In genomic region chr19:48455171-48455907, GRCh38 we compare ENCODE assay signal across 23 cellular contexts. TPM values are rescaled to one million over a fixed set of nuclear protein-coding genes. Genes with fewer than 3 reads are reported as not detected.
A peak's percentile ranks its signal among the peaks of the same experiment; 100 is the strongest.
DNase-seq lines count a peak whose midpoint lies in the region; ATAC-seq lines count a peak whose summit lies in the region.
"Had no signal": no experiment of that assay in that cellular context is flagged by ENCODE, and none has a peak within 500 bp of the region (broad histone marks: within the 10 kb centered on the region; RNA-seq: fewer than 3 reads in every experiment).

Gene KCNJ14 (plus strand): TSS chr19:48455574. CDS start chr19:48461725, 6,151 bp downstream.

- peak within 1 kb of the TSS; percentile 41 for H3K27ac Mint-ChIP-seq in activated T-cell treated with anti-CD3 and anti-CD28 coated beads, Interleukin-2, amount 50 U/mL, for 24 hours
- peak within 1 kb of the TSS; percentile 51 for H3K27ac Mint-ChIP-seq in T-helper 17 cell
- H3K27ac Mint-ChIP-seq: H9 had no signal

- H3K27me3 Mint-ChIP-seq in activated T-cell treated with anti-CD3 and anti-CD28 coated beads, Interleukin-2, amount 50 U/mL, for 24 hours, result no peaks in the 10 kb centered on the region
- no peaks in the 10 kb centered on the region for H3K27me3 Mint-ChIP-seq in T-helper 17 cell

- no peaks in the 10 kb centered on the region for H3K9me3 ChIP-seq in T-helper 17 cell (ENCODE audit: control insufficient read depth, low read length, poor library complexity, severe bottlenecking)
- H3K9me3 ChIP-seq: A549, mucosa of descending colon, Peyer's patch, transverse colon had no signal

- peaks cover 90% of the 10 kb centered on the region for H3K36me3 Mint-ChIP-seq in activated T-cell treated with anti-CD3 and anti-CD28 coated beads, Interleukin-2, amount 50 U/mL, for 24 hours (ENCODE audit: low read depth)
- H3K36me3 Mint-ChIP-seq in T-helper 17 cell (ENCODE audit: low read depth), result peaks cover 5% of the 10 kb centered on the region

- H3K9me3 Mint-ChIP-seq in activated T-cell treated with anti-CD3 and anti-CD28 coated beads, Interleukin-2, amount 50 U/mL, for 24 hours, result no peaks in the 10 kb centered on the region
- H3K9me3 Mint-ChIP-seq: H9 had no signal

- H3K4me3 Mint-ChIP-seq in activated T-cell treated with anti-CD3 and anti-CD28 coated beads, Interleukin-2, amount 50 U/mL, for 24 hours, result no peak within 1 kb of the TSS
- H3K4me3 Mint-ChIP-seq in T-helper 17 cell, result no peak within 1 kb of the TSS
- H3K4me3 Mint-ChIP-seq: H9 had no signal

- peaks cover 8% of the 10 kb centered on the region for H3K4me1 Mint-ChIP-seq in activated T-cell treated with anti-CD3 and anti-CD28 coated beads, Interleukin-2, amount 50 U/mL, for 24 hours (ENCODE audit: low read depth)
- peaks cover 5% of the 10 kb centered on the region for H3K4me1 Mint-ChIP-seq in T-helper 17 cell

- no peak for DNase-seq in activated T-cell treated with anti-CD3 and anti-CD28 coated beads, Interleukin-2, amount 50 U/mL, for 24 hours
- no peak for DNase-seq in activated T-cell treated with anti-CD3 and anti-CD28 coated beads, Interleukin-2, amount 50 U/mL, for 1 hour
- DNase-seq in T-helper 17 cell (no peak), medulla oblongata (ENCODE audit: extremely low spot score) (peak; percentile 42), putamen (ENCODE audit: low spot score) (peak; percentile 37), ureter (ENCODE audit: low spot score) (no peak)
- DNase-seq: activated CD4-positive, alpha-beta T cell treated with anti-CD3 and anti-CD28 coated beads, Interleukin-2, amount 50 U/mL, for 48 hours; activated CD4-positive, CD25-positive, alpha-beta regulatory T cell; activated naive CD4-positive, alpha-beta T cell treated with Interleukin-2 at 50 U/mL for 16 hours; AML-193; DMS153; effector CD8-positive, alpha-beta T cell; H9; islet precursor cell; mucosa of descending colon; NCI-H1105; NCI-H1930; NCI-H526 treated with DMSO at 0.1 percent for 48 hours; Peyer's patch; transverse colon had no signal

- ATAC-seq in T-helper 17 cell (no peak), HG03196 (IDR thresholded peaks at IDR 0.05; ENCODE audit: unreplicated experiment) (no peak), GM21360 (IDR thresholded peaks at IDR 0.05; ENCODE audit: unreplicated experiment) (no peak)
- ATAC-seq: A549, mucosa of descending colon had no signal

RNA-seq across cellular contexts. Expression of gene KCNJ14, which starts in this region (rescaled TPM):
- total RNA-seq in T-helper 17 cell (1 to 10 TPM; 1.7 to 2.5 TPM), ureter (1.5 TPM)

Comparison
In these comparisons a context has a peak if more than half of its experiments do, and no peak if none do; other contexts are left out.
1. DNase-seq: peak in medulla oblongata (single experiment) and putamen (single experiment); none in activated T-cell treated with anti-CD3 and anti-CD28 coated beads, Interleukin-2, amount 50 U/mL, for 24 hours (single experiment), activated T-cell treated with anti-CD3 and anti-CD28 coated beads, Interleukin-2, amount 50 U/mL, for 1 hour (single experiment), T-helper 17 cell (0 of 3) and ureter (single experiment).